In the genomic region with DNA sequence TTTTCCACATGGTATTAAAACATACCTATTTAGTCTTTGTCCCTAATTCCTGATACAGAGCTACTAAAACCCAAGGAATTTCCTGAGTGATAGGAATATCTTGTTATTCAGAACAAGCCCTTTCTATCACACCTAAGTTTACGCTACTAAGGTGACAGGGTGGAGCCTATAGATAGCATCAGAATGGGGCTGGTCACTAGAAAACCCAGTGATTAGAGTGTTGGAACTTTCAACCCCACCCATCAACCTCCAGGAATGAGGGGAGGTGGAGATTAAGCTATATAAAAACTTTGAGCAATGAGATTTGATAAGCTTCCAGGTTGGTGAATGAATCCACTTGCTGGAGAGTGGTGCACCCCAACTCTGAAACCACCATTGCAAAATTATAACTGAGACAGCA, we compare ENCODE assay signal across 16 cellular contexts.
DNase-seq lines count a peak whose midpoint lies in the region; ATAC-seq, FAIRE-seq and TF ChIP-seq lines count a peak whose summit lies in the region.
"Had no signal": no experiment of that assay in that cellular context is flagged by ENCODE, and none has a peak within 500 bp of the region (broad histone marks: within the 10 kb centered on the region; RNA-seq: fewer than 3 reads in every experiment).

No MANE protein-coding gene starts in this region.

- H3K27me3 ChIP-seq in Karpas-422 (ENCODE audit: low read length) (no peaks in the 10 kb centered on the region), K562 (ENCODE audit: control insufficient read depth in 2 of 2, insufficient read depth in 2 of 2, low read length in 2 of 2) (no peaks in the 10 kb centered on the region), A673 (replicated peaks; ENCODE audit: insufficient read depth, low read depth, low read length, poor library complexity) (no peaks in the 10 kb centered on the region)
- H3K27me3 ChIP-seq: BLaER1 treated with 17β-estradiol and CSF1 and Interleukin-3, amounts not matched to agents 10 nM and 100 nM had no signal

- TF ChIP-seq RAD21 in K562 (CRISPR knock-in tag; conservative IDR thresholded peaks at IDR 0.05 in 1 of 2, IDR thresholded peaks at IDR 0.05 in 1 of 2), result no peak

- in situ Hi-C loops in K562 (cut with MboI), result no loop called here

- H3K36me3 ChIP-seq in Karpas-422 (ENCODE audit: insufficient read depth, low read length), result no peaks in the 10 kb centered on the region
- H3K36me3 ChIP-seq in K562 (ENCODE audit: control insufficient read depth, insufficient read depth, low read length), result no peaks in the 10 kb centered on the region
- no peaks in the 10 kb centered on the region for H3K36me3 ChIP-seq in mucosa of descending colon (ENCODE audit: low read depth)
- H3K36me3 ChIP-seq in A673 (ENCODE audit: insufficient read depth, low read length, poor library complexity, severe bottlenecking), result no peaks in the 10 kb centered on the region
- H3K36me3 ChIP-seq: BLaER1 treated with 17β-estradiol and CSF1 and Interleukin-3, amounts not matched to agents 10 nM and 100 nM; HAP-1 had no signal

- H3K79me2 ChIP-seq in Karpas-422 (ENCODE audit: low read length), result no peaks in the 10 kb centered on the region
- no peaks in the 10 kb centered on the region for H3K79me2 ChIP-seq in K562 (ENCODE audit: control insufficient read depth, insufficient read depth, low read length)

- H3K9ac ChIP-seq in Karpas-422 (ENCODE audit: low read length) (no peak overlapping the region), K562 (ENCODE audit: insufficient read depth in 1 of 2, low read depth in 2 of 2, low read length in 2 of 2) (no peak overlapping the region)
- H3K9ac ChIP-seq: BLaER1 treated with 17β-estradiol and CSF1 and Interleukin-3, amounts not matched to agents 10 nM and 100 nM had no signal

- H3K4me1 ChIP-seq in Karpas-422 (ENCODE audit: low read length), result peaks cover 21% of the 10 kb centered on the region
- H3K4me1 ChIP-seq in K562 (replicated peaks in 1 of 2; ENCODE audit: control insufficient read depth in 2 of 2, insufficient read depth in 2 of 2, low read length in 2 of 2), result peaks cover 0 to 14% of the 10 kb centered on the region in 2 experiments; a peak in 3 of 5 replicates
- H3K4me1 ChIP-seq in mucosa of descending colon (ENCODE audit: low read depth), result peaks cover 5% of the 10 kb centered on the region
- H3K4me1 ChIP-seq in A673 (ENCODE audit: insufficient read depth, low read length, poor library complexity, severe bottlenecking), result no peaks in the 10 kb centered on the region
- H3K4me1 ChIP-seq: BLaER1 treated with 17β-estradiol and CSF1 and Interleukin-3, amounts not matched to agents 10 nM and 100 nM had no signal

- H3K4me3 ChIP-seq in Karpas-422 (ENCODE audit: low read length) (peak overlapping the region; percentile 53; the same call in 1 of the 2 replicates), K562 (no peak overlapping the region), mucosa of descending colon (no peak overlapping the region), A673 (ENCODE audit: low read depth, low read length, poor library complexity, severe bottlenecking) (no peak overlapping the region)
- H3K4me3 ChIP-seq: BLaER1 treated with 17β-estradiol and CSF1 and Interleukin-3, amounts not matched to agents 10 nM and 100 nM; HAP-1 had no signal

- H3K9me2 ChIP-seq in Karpas-422 (replicated peaks; ENCODE audit: insufficient read depth, low read length), result no peaks in the 10 kb centered on the region

- CTCF ChIA-PET in K562 (lab: Yijun Ruan, JAX; ENCODE audit: low intra/inter-chr PET ratio) (no interaction called here), A673 (lab: Charles Lee) (no interaction called here)

- peak; percentile 14 for FAIRE-seq in GM12892 (lab: Jason Lieb, UNC)
- FAIRE-seq in K562 (lab: Jason Lieb, UNC), result no peak
- FAIRE-seq: H1 had no signal

- no peaks in the 10 kb centered on the region for H3K9me1 ChIP-seq in K562 (ENCODE audit: control insufficient read depth, insufficient read depth, low read length)

- TF ChIP-seq POLR2A in GM12892 (IDR thresholded peaks at IDR 0.05; ENCODE audit: low read depth, low read length), result no peak
- TF ChIP-seq POLR2A in K562 (conservative IDR thresholded peaks at IDR 0.05), result no peak

- no peak for TF ChIP-seq EP300 in K562 (IDR thresholded peaks at IDR 0.05; ENCODE audit: low read length)

- BruUV-seq in K562 (replicated peaks; lab: Mats Ljungman, UMichigan) (no TSS peak), A673 (replicated peaks; lab: Mats Ljungman, UMichigan) (no TSS peak)

- H3K9me3 ChIP-seq in Karpas-422 (ENCODE audit: low read length) (no peaks in the 10 kb centered on the region), K562 (replicated peaks; ENCODE audit: control insufficient read depth, insufficient read depth, low read depth, low read length) (peaks cover 2% of the 10 kb centered on the region; the same call in 1 of the 2 replicates), mucosa of descending colon (no peaks in the 10 kb centered on the region), A673 (ENCODE audit: low read depth, low read length, poor library complexity, severe bottlenecking) (no peaks in the 10 kb centered on the region)
- H3K9me3 ChIP-seq: HAP-1 had no signal

- ATAC-seq in K562 (no peak), mucosa of descending colon (peak; percentile 79)

- H3K4me2 ChIP-seq in Karpas-422 (ENCODE audit: low read depth, low read length, poor library complexity, severe bottlenecking), result peak overlapping the region; percentile 65
- no peak overlapping the region for H3K4me2 ChIP-seq in K562 (ENCODE audit: insufficient read depth, low read length)
- H3K4me2 ChIP-seq: BLaER1 treated with 17β-estradiol and CSF1 and Interleukin-3, amounts not matched to agents 10 nM and 100 nM had no signal

- TF ChIP-seq CTCF in K562 (IDR thresholded peaks at IDR 0.05 in 2 of 3, conservative IDR thresholded peaks at IDR 0.05 in 1 of 3; ENCODE audit: insufficient read depth in 2 of 3, low read depth in 1 of 3, low read length in 3 of 3) (no peak), mucosa of descending colon (IDR thresholded peaks at IDR 0.05) (no peak), A673 (conservative IDR thresholded peaks at IDR 0.05; ENCODE audit: low read depth, low read length) (no peak)

- DNase-seq in GM12892 (ENCODE audit: insufficient read length) (no peak), Karpas-422 (no peak), K562 (ENCODE audit: extremely low read depth in 1 of 4, low spot score in 3 of 4) (no peak), mucosa of descending colon (no peak), anterior cingulate cortex (lab: John Stamatoyannopoulos, UW) (no peak), NCI-H2171 treated with DMSO at 0.1 percent for 48 hours (lab: John Stamatoyannopoulos, UW) (no peak), A673 (ENCODE audit: low spot score) (no peak)
- DNase-seq: 8988T; ACHN; CD4-positive, CD25-positive, alpha-beta regulatory T cell; DMS53; GF-D8 had no signal

- H3K27ac ChIP-seq in Karpas-422 (ENCODE audit: low read length), result no peak overlapping the region
- H3K27ac ChIP-seq in K562 (ENCODE audit: extremely low read depth, low read depth, low read length), result no peak overlapping the region
- H3K27ac ChIP-seq in A673 (ENCODE audit: low read depth, low read length, poor library complexity, severe bottlenecking), result no peak overlapping the region
- H3K27ac ChIP-seq: BLaER1 treated with 17β-estradiol and CSF1 and Interleukin-3, amounts not matched to agents 10 nM and 100 nM; HL-60 had no signal

- intact Hi-C loops in K562 (cut with micrococcal nuclease) (no loop called here), mucosa of descending colon (cut with DNase I, micrococcal nuclease) (no loop called here), A673 (cut with micrococcal nuclease; ENCODE audit: unreplicated experiment) (no loop called here)

- 38% methylated on average over 1 of the region's 1 CpG for WGBS in K562 (ENCODE audit: insufficient coverage, low coverage, missing lambda C conversion rate)

- POLR2A ChIA-PET in K562 (lab: Yijun Ruan, JAX) (interaction anchor here (0.6 to 1.4 kb wide), 2 partner anchors 17 to 248 kb away, joined by 3 read pairs; no protein-coding TSS in a partner anchor), A673 (lab: Charles Lee; ENCODE audit: low non-redundant PET) (no interaction called here)

- no peaks in the 10 kb centered on the region for H4K20me1 ChIP-seq in Karpas-422 (ENCODE audit: insufficient read depth, low read depth, low read length)
- no peaks in the 10 kb centered on the region for H4K20me1 ChIP-seq in K562 (replicated peaks; ENCODE audit: control insufficient read depth, insufficient read depth, low read length)
- H4K20me1 ChIP-seq: BLaER1 treated with 17β-estradiol and CSF1 and Interleukin-3, amounts not matched to agents 10 nM and 100 nM had no signal

- peak overlapping the region; percentile 22 for H2AFZ ChIP-seq in Karpas-422 (ENCODE audit: low read length)
- H2AFZ ChIP-seq in K562 (ENCODE audit: low read depth, low read length), result peak overlapping the region; percentile 36; the same call in 1 of the 2 replicates

TF ChIP-seq in K562, 482 proteins besides CTCF, POLR2A, EP300 and RAD21 (continues in another document):
- TF ChIP-seq ZNF140 (CRISPR knock-in tag; IDR thresholded peaks at IDR 0.05), result no peak
- no peak for TF ChIP-seq SAFB (IDR thresholded peaks at IDR 0.05; ENCODE audit: borderline replicate concordance, low read depth, low read length)
- TF ChIP-seq, protein P1, sequence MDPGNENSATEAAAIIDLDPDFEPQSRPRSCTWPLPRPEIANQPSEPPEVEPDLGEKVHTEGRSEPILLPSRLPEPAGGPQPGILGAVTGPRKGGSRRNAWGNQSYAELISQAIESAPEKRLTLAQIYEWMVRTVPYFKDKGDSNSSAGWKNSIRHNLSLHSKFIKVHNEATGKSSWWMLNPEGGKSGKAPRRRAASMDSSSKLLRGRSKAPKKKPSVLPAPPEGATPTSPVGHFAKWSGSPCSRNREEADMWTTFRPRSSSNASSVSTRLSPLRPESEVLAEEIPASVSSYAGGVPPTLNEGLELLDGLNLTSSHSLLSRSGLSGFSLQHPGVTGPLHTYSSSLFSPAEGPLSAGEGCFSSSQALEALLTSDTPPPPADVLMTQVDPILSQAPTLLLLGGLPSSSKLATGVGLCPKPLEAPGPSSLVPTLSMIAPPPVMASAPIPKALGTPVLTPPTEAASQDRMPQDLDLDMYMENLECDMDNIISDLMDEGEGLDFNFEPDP (CRISPR knock-in tag; IDR thresholded peaks at IDR 0.05), result no peak
- TF ChIP-seq SUPT5H (IDR thresholded peaks at IDR 0.05), result no peak
- TF ChIP-seq CEBPB (tag; IDR thresholded peaks at IDR 0.05), result no peak
- no peak for TF ChIP-seq ZNF175 (CRISPR knock-in tag; IDR thresholded peaks at IDR 0.05; ENCODE audit: low read depth)
- TF ChIP-seq ZNF24 (IDR thresholded peaks at IDR 0.05), result no peak
- TF ChIP-seq, protein P2, sequence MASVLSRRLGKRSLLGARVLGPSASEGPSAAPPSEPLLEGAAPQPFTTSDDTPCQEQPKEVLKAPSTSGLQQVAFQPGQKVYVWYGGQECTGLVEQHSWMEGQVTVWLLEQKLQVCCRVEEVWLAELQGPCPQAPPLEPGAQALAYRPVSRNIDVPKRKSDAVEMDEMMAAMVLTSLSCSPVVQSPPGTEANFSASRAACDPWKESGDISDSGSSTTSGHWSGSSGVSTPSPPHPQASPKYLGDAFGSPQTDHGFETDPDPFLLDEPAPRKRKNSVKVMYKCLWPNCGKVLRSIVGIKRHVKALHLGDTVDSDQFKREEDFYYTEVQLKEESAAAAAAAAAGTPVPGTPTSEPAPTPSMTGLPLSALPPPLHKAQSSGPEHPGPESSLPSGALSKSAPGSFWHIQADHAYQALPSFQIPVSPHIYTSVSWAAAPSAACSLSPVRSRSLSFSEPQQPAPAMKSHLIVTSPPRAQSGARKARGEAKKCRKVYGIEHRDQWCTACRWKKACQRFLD (CRISPR knock-in tag; IDR thresholded peaks at IDR 0.05), result no peak
